In genomic region chr21:43903451-43904091, GRCh38 we compare ENCODE assay signal across 15 cellular contexts. TPM values are rescaled to one million over a fixed set of nuclear protein-coding genes. Genes with fewer than 3 reads are reported as not detected.
A peak's percentile ranks its signal among the peaks of the same experiment; 100 is the strongest.
DNase-seq lines count a peak whose midpoint lies in the region; ATAC-seq and TF ChIP-seq lines count a peak whose summit lies in the region.
"Had no signal": no experiment of that assay in that cellular context is flagged by ENCODE, and none has a peak within 500 bp of the region (broad histone marks: within the 10 kb centered on the region; RNA-seq: fewer than 3 reads in every experiment).

No MANE protein-coding gene starts in this region.

- H3K4me3 ChIP-seq in right lobe of liver (no peak overlapping the region), skeletal muscle tissue (ENCODE audit: low read length in 3 of 3) (peak overlapping the region; percentile 54 to 69 (median 61))
- H3K4me3 ChIP-seq: BLaER1, cardiac muscle cell, GM23248, SK-N-MC had no signal

- 60% methylated on average over 10 of the region's 26 CpGs for WGBS in right lobe of liver (ENCODE audit: insufficient coverage, low coverage, low lambda C conversion rate, missing lambda C conversion rate)

- no peak for TF ChIP-seq POLR2A in right lobe of liver (IDR thresholded peaks at IDR 0.05)

- H3K4me1 ChIP-seq in right lobe of liver: peaks cover 0 to 32% (median 7%) of the 10 kb centered on the region in 4 donors
- peaks cover 21 to 40% (median 38%) of the 10 kb centered on the region in 3 donors for H3K4me1 ChIP-seq in skeletal muscle tissue (ENCODE audit: control insufficient read depth in 3 of 3, insufficient read depth in 3 of 3, low read length in 3 of 3)
- H3K4me1 ChIP-seq: BLaER1 had no signal

- DNase-seq in LHCN-M2 (ENCODE audit: low read depth): peak; percentile 10
- DNase-seq in dermis blood vessel endothelial cell: peak; percentile 77
- DNase-seq in right lobe of liver: peak in 1 of 3 donors; percentile 55
- DNase-seq in activated CD8-positive, alpha-beta memory T cell treated with anti-CD3 and anti-CD28 coated beads, Interleukin-2, amount 50 U/mL, for 4 hours: no peak
- DNase-seq: activated B cell treated with CpG ODN at 0.5 μM for 24 hours; activated naive CD4-positive, alpha-beta T cell treated with anti-CD3 and anti-CD28 coated beads, Interleukin-2, amount 50 U/mL, for 16 hours; GM23248; hippocampal formation; stimulated activated naive B cell treated with anti-CD40 and anti-IgM and Interleukin-4, amounts not matched to agents 10 μg/mL and 1 μg/mL and 100 μg/mL, for 72 hours had no signal

- H3K27ac ChIP-seq in right lobe of liver (no peak overlapping the region), skeletal muscle tissue (ENCODE audit: low read depth, low read length) (peak overlapping the region; percentile 88)
- H3K27ac ChIP-seq: BLaER1, cardiac muscle cell, GM23248, SK-N-MC had no signal

- peak; percentile 58 to 70 (median 65) for ATAC-seq in right lobe of liver
- ATAC-seq in GM18873 (IDR thresholded peaks at IDR 0.05; ENCODE audit: low FRiP score, unreplicated experiment): no peak
- no peak for ATAC-seq in HG03196 (IDR thresholded peaks at IDR 0.05; ENCODE audit: unreplicated experiment)
- ATAC-seq: stimulated activated naive B cell treated with anti-CD40 and anti-IgM and Interleukin-4, amounts not matched to agents 10 μg/mL and 1 μg/mL and 100 μg/mL, for 72 hours had no signal

- H3K9me3 ChIP-seq in right lobe of liver (no peaks in the 10 kb centered on the region), skeletal muscle tissue (ENCODE audit: control insufficient read depth in 3 of 3, low read length in 3 of 3) (no peaks in the 10 kb centered on the region)

- H3K27me3 ChIP-seq in right lobe of liver: no peaks in the 10 kb centered on the region
- H3K27me3 ChIP-seq in skeletal muscle tissue (ENCODE audit: control insufficient read depth in 3 of 3, insufficient read depth in 3 of 3, low read length in 3 of 3): no peaks in the 10 kb centered on the region
- H3K27me3 ChIP-seq: BLaER1, cardiac muscle cell had no signal

- intact Hi-C loops in right lobe of liver (cut with DNase I): loop anchor here in 1 of 2 donors (10.0 kb wide), 1 partner anchor 89 kb away; no protein-coding TSS in a partner anchor

- no peak for TF ChIP-seq CTCF in right lobe of liver (IDR thresholded peaks at IDR 0.05)

- H3K36me3 ChIP-seq in right lobe of liver: peaks cover 0 to 10% (median 0%) of the 10 kb centered on the region in 4 donors
- peaks cover 0 to 9% (median 6%) of the 10 kb centered on the region in 3 donors for H3K36me3 ChIP-seq in skeletal muscle tissue (ENCODE audit: control insufficient read depth in 3 of 3, insufficient read depth in 3 of 3, low read length in 3 of 3)
- H3K36me3 ChIP-seq: cardiac muscle cell had no signal

- peak overlapping the region; percentile 61 to 80 (median 73) for H3K9ac ChIP-seq in skeletal muscle tissue (ENCODE audit: low read depth in 1 of 3, low read length in 3 of 3)
- H3K9ac ChIP-seq: BLaER1, GM23248 had no signal

RNA-seq across cellular contexts. Expression of gene AGPAT3, which starts 38.5 kb away (rescaled TPM):
- total RNA-seq in LHCN-M2 (2014; rRNA removed) (21.7 and 24.0 TPM in 2 replicates), dermis blood vessel endothelial cell (56.8 and 153 TPM in 2 replicates), right lobe of liver (100 to 1,000 TPM in 2 of 6 experiments, 10 to 100 TPM in 4; 56.9 to 111 (median 95.3) TPM), skeletal muscle tissue (16.7 TPM)
- polyA plus RNA-seq in LHCN-M2 (2012): 22.2 TPM

Comparison
In these comparisons a context has a peak if more than half of its experiments do, and no peak if none do; other contexts are left out.
1. ATAC-seq: peak in right lobe of liver (4 of 4); none in GM18873 (single experiment) and HG03196 (single experiment).
2. H3K4me3 ChIP-seq: peak in skeletal muscle tissue (3 of 3); none in right lobe of liver (0 of 3).